25 cellular contexts compared by ENCODE assay signal in genomic region chr5:105680858-105681257, GRCh38.
"Had no signal": no experiment of that assay in that cellular context is flagged by ENCODE, and none has a peak within 500 bp of the region (broad histone marks: within the 10 kb centered on the region; RNA-seq: fewer than 3 reads in every experiment).

No MANE protein-coding gene starts in this region.

- H3K36me3 Mint-ChIP-seq: naive thymus-derived CD8-positive, alpha-beta T cell; stimulated activated effector memory CD8-positive, alpha-beta T cell treated with anti-CD3 and anti-CD28 coated beads, Interleukin-12 subunit alpha, Interleukin-12 subunit beta, amount 100 ng/mL, for 72 hours had no signal

- DNase-seq: cortex of kidney; dorsolateral prefrontal cortex; effector CD8-positive, alpha-beta T cell; heart left ventricle; hippocampal formation; kidney glomerular epithelial cell; mammary epithelial cell; mucosa of descending colon; naive thymus-derived CD8-positive, alpha-beta T cell; ovary; right cardiac atrium; stimulated activated CD4-positive, alpha-beta T cell treated with anti-CD3 and anti-CD28 coated beads, Interleukin-4, amount 100 ng/mL, for 1 hour; stimulated activated CD8-positive, alpha-beta memory T cell treated with anti-CD3 and anti-CD28 coated beads, Interleukin-4, amount 100 ng/mL, for 48 hours; stimulated activated naive CD8-positive, alpha-beta T cell treated with anti-CD3 and anti-CD28 coated beads, Interleukin-15, Interleukin-2, amounts not matched to agents 100 U/mL and 50 U/mL, for 24 hours; thyroid gland; upper lobe of left lung; uterus had no signal

- H3K4me3 ChIP-seq: dorsolateral prefrontal cortex, heart left ventricle, mucosa of descending colon, ovary, smooth muscle cell, suprapubic skin, thyroid gland, upper lobe of left lung, uterus had no signal

- H3K27ac ChIP-seq: dorsolateral prefrontal cortex, heart left ventricle, ovary, suprapubic skin, thyroid gland, upper lobe of left lung, uterus had no signal

- H3K36me3 ChIP-seq: heart left ventricle, ovary, suprapubic skin, thyroid gland, upper lobe of left lung, uterus had no signal

- H3K9me3 Mint-ChIP-seq: neural crest cell had no signal

- H3K4me2 ChIP-seq: smooth muscle cell had no signal

- H3K27me3 Mint-ChIP-seq: naive thymus-derived CD8-positive, alpha-beta T cell; progenitor cell of endocrine pancreas had no signal

- H3K4me1 ChIP-seq: heart left ventricle, suprapubic skin, thyroid gland, upper lobe of left lung, uterus had no signal

- H3K4me3 Mint-ChIP-seq: naive thymus-derived CD8-positive, alpha-beta T cell; neural crest cell; stimulated activated effector memory CD8-positive, alpha-beta T cell treated with anti-CD3 and anti-CD28 coated beads, Interleukin-12 subunit alpha, Interleukin-12 subunit beta, amount 100 ng/mL, for 72 hours had no signal

- H3K27ac Mint-ChIP-seq: naive thymus-derived CD8-positive, alpha-beta T cell; progenitor cell of endocrine pancreas; stimulated activated effector memory CD8-positive, alpha-beta T cell treated with anti-CD3 and anti-CD28 coated beads, Interleukin-12 subunit alpha, Interleukin-12 subunit beta, amount 100 ng/mL, for 72 hours had no signal

- H3K4me1 Mint-ChIP-seq: naive thymus-derived CD8-positive, alpha-beta T cell; neural crest cell; stimulated activated effector memory CD8-positive, alpha-beta T cell treated with anti-CD3 and anti-CD28 coated beads, Interleukin-12 subunit alpha, Interleukin-12 subunit beta, amount 100 ng/mL, for 72 hours had no signal

- FAIRE-seq: frontal cortex, islet of Langerhans had no signal

- H3K27me3 ChIP-seq: dorsolateral prefrontal cortex, heart left ventricle, ovary, suprapubic skin, thyroid gland, upper lobe of left lung, uterus had no signal

- H3K9me3 ChIP-seq: heart left ventricle, mucosa of descending colon, ovary, suprapubic skin, thyroid gland, upper lobe of left lung, uterus had no signal

- ATAC-seq: heart left ventricle; left lobe of liver; mucosa of descending colon; naive thymus-derived CD8-positive, alpha-beta T cell; right cardiac atrium; stimulated activated effector memory CD8-positive, alpha-beta T cell treated with anti-CD3 and anti-CD28 coated beads, Interleukin-12 subunit alpha, Interleukin-12 subunit beta, amount 100 ng/mL, for 72 hours; stimulated activated naive CD8-positive, alpha-beta T cell treated with anti-CD3 and anti-CD28 coated beads, Interleukin-15, Interleukin-2, amounts not matched to agents 100 U/mL and 50 U/mL, for 24 hours had no signal
